Comparison of ENCODE assay signal across 1 cellular context in the genomic region with DNA sequence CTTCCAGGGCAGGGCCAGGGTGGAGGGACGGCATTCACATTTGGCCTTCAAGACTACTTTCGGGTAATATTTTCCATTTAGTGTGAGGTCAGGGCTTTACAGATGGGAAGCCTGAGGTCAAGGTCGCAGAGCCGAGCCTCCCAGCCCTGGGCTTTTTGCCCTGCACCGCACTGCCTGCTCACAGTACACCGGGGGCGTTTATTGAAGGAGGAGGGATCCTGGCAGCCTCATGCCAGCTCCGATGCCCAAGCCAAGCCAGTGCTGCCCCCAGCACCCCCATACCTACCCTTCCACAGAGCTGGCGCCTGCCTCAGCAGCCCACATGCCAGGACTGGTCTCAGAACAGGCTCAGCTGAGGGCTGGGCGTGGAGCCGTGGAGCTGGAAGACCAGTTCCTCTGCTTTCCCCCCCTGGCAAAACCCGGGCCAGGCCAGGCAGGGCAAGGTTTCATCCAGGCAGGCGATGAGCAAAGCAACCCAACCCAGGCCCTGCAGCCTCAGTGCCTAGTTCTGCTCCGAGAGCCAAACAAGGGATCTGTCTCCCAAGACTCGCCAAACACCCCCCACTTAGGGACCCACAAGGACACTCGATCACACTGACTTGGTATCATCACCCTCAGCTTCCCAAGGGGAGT.
TF ChIP-seq lines count a peak whose summit lies in the region.

No MANE protein-coding gene starts in this region.

TF ChIP-seq in HepG2, 621 proteins besides CTCF, POLR2A, EP300 and RAD21 (continued from another document and continues in another):
- TF ChIP-seq XBP1 (CRISPR knock-in tag; IDR thresholded peaks at IDR 0.05): no peak
- no peak for TF ChIP-seq ZNF33A (CRISPR knock-in tag; IDR thresholded peaks at IDR 0.05; ENCODE audit: borderline replicate concordance)
- no peak for TF ChIP-seq ZNF766 (CRISPR knock-in tag; IDR thresholded peaks at IDR 0.05; ENCODE audit: borderline replicate concordance)
- TF ChIP-seq TBP (CRISPR knock-in tag; IDR thresholded peaks at IDR 0.05): no peak
- no peak for TF ChIP-seq ZNF816 (CRISPR knock-in tag; IDR thresholded peaks at IDR 0.05; ENCODE audit: borderline replicate concordance)
- no peak for TF ChIP-seq GZF1 (CRISPR knock-in tag; IDR thresholded peaks at IDR 0.05)
- TF ChIP-seq RFX3 (CRISPR knock-in tag; IDR thresholded peaks at IDR 0.05): no peak
- TF ChIP-seq ZNF605 (CRISPR knock-in tag; IDR thresholded peaks at IDR 0.05): peak; percentile 63
- no peak for TF ChIP-seq ZNF589 (CRISPR knock-in tag; conservative IDR thresholded peaks at IDR 0.05)
- peak; percentile 44; the same call in 1 of the 2 replicates for TF ChIP-seq ZMYM4 (CRISPR knock-in tag; IDR thresholded peaks at IDR 0.05)
- no peak for TF ChIP-seq ZNF121 (CRISPR knock-in tag; IDR thresholded peaks at IDR 0.05)
- TF ChIP-seq SMAD9 (CRISPR knock-in tag; IDR thresholded peaks at IDR 0.05): no peak
- TF ChIP-seq, protein P1, sequence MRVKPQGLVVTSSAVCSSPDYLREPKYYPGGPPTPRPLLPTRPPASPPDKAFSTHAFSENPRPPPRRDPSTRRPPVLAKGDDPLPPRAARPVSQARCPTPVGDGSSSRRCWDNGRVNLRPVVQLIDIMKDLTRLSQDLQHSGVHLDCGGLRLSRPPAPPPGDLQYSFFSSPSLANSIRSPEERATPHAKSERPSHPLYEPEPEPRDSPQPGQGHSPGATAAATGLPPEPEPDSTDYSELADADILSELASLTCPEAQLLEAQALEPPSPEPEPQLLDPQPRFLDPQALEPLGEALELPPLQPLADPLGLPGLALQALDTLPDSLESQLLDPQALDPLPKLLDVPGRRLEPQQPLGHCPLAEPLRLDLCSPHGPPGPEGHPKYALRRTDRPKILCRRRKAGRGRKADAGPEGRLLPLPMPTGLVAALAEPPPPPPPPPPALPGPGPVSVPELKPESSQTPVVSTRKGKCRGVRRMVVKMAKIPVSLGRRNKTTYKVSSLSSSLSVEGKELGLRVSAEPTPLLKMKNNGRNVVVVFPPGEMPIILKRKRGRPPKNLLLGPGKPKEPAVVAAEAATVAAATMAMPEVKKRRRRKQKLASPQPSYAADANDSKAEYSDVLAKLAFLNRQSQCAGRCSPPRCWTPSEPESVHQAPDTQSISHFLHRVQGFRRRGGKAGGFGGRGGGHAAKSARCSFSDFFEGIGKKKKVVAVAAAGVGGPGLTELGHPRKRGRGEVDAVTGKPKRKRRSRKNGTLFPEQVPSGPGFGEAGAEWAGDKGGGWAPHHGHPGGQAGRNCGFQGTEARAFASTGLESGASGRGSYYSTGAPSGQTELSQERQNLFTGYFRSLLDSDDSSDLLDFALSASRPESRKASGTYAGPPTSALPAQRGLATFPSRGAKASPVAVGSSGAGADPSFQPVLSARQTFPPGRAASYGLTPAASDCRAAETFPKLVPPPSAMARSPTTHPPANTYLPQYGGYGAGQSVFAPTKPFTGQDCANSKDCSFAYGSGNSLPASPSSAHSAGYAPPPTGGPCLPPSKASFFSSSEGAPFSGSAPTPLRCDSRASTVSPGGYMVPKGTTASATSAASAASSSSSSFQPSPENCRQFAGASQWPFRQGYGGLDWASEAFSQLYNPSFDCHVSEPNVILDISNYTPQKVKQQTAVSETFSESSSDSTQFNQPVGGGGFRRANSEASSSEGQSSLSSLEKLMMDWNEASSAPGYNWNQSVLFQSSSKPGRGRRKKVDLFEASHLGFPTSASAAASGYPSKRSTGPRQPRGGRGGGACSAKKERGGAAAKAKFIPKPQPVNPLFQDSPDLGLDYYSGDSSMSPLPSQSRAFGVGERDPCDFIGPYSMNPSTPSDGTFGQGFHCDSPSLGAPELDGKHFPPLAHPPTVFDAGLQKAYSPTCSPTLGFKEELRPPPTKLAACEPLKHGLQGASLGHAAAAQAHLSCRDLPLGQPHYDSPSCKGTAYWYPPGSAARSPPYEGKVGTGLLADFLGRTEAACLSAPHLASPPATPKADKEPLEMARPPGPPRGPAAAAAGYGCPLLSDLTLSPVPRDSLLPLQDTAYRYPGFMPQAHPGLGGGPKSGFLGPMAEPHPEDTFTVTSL (CRISPR knock-in tag; IDR thresholded peaks at IDR 0.05; ENCODE audit: borderline replicate concordance): peak; percentile 22; the same call in 1 of the 2 replicates
- peak; percentile 81; the same call in 1 of the 2 replicates for TF ChIP-seq ZBTB7B (CRISPR knock-in tag; IDR thresholded peaks at IDR 0.05)
- TF ChIP-seq ZNF17 (CRISPR knock-in tag; IDR thresholded peaks at IDR 0.05): no peak
- no peak for TF ChIP-seq EZH2 (conservative IDR thresholded peaks at IDR 0.05; ENCODE audit: low read depth, low read length)
- TF ChIP-seq, protein P2, sequence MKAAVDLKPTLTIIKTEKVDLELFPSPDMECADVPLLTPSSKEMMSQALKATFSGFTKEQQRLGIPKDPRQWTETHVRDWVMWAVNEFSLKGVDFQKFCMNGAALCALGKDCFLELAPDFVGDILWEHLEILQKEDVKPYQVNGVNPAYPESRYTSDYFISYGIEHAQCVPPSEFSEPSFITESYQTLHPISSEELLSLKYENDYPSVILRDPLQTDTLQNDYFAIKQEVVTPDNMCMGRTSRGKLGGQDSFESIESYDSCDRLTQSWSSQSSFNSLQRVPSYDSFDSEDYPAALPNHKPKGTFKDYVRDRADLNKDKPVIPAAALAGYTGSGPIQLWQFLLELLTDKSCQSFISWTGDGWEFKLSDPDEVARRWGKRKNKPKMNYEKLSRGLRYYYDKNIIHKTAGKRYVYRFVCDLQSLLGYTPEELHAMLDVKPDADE (CRISPR knock-in tag; IDR thresholded peaks at IDR 0.05): no peak
- peak; percentile 81 for TF ChIP-seq RARA (CRISPR knock-in tag; IDR thresholded peaks at IDR 0.05)
- no peak for TF ChIP-seq ZFY (CRISPR knock-in tag; IDR thresholded peaks at IDR 0.05)
- no peak for TF ChIP-seq FOXJ3 (CRISPR knock-in tag; IDR thresholded peaks at IDR 0.05; ENCODE audit: borderline replicate concordance)
- TF ChIP-seq, protein P3, sequence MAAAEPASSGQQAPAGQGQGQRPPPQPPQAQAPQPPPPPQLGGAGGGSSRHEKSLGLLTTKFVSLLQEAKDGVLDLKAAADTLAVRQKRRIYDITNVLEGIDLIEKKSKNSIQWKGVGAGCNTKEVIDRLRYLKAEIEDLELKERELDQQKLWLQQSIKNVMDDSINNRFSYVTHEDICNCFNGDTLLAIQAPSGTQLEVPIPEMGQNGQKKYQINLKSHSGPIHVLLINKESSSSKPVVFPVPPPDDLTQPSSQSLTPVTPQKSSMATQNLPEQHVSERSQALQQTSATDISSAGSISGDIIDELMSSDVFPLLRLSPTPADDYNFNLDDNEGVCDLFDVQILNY (CRISPR knock-in tag; conservative IDR thresholded peaks at IDR 0.05): no peak
- TF ChIP-seq, protein P4, sequence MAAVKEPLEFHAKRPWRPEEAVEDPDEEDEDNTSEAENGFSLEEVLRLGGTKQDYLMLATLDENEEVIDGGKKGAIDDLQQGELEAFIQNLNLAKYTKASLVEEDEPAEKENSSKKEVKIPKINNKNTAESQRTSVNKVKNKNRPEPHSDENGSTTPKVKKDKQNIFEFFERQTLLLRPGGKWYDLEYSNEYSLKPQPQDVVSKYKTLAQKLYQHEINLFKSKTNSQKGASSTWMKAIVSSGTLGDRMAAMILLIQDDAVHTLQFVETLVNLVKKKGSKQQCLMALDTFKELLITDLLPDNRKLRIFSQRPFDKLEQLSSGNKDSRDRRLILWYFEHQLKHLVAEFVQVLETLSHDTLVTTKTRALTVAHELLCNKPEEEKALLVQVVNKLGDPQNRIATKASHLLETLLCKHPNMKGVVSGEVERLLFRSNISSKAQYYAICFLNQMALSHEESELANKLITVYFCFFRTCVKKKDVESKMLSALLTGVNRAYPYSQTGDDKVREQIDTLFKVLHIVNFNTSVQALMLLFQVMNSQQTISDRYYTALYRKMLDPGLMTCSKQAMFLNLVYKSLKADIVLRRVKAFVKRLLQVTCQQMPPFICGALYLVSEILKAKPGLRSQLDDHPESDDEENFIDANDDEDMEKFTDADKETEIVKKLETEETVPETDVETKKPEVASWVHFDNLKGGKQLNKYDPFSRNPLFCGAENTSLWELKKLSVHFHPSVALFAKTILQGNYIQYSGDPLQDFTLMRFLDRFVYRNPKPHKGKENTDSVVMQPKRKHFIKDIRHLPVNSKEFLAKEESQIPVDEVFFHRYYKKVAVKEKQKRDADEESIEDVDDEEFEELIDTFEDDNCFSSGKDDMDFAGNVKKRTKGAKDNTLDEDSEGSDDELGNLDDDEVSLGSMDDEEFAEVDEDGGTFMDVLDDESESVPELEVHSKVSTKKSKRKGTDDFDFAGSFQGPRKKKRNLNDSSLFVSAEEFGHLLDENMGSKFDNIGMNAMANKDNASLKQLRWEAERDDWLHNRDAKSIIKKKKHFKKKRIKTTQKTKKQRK (IDR thresholded peaks at IDR 0.05; ENCODE audit: low read length): no peak
- TF ChIP-seq, protein P5, sequence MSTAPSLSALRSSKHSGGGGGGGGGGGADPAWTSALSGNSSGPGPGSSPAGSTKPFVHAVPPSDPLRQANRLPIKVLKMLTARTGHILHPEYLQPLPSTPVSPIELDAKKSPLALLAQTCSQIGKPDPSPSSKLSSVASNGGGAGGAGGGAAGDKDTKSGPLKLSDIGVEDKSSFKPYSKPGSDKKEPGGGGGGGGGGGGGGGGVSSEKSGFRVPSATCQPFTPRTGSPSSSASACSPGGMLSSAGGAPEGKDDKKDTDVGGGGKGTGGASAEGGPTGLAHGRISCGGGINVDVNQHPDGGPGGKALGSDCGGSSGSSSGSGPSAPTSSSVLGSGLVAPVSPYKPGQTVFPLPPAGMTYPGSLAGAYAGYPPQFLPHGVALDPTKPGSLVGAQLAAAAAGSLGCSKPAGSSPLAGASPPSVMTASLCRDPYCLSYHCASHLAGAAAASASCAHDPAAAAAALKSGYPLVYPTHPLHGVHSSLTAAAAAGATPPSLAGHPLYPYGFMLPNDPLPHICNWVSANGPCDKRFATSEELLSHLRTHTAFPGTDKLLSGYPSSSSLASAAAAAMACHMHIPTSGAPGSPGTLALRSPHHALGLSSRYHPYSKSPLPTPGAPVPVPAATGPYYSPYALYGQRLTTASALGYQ (CRISPR knock-in tag; IDR thresholded peaks at IDR 0.05): no peak
- TF ChIP-seq SNAPC2 (CRISPR knock-in tag; IDR thresholded peaks at IDR 0.05): no peak
- no peak for TF ChIP-seq SPEN (CRISPR knock-in tag; IDR thresholded peaks at IDR 0.05; ENCODE audit: low read depth)
- no peak for TF ChIP-seq CHD2 (IDR thresholded peaks at IDR 0.05; ENCODE audit: low read depth, low read length)
- no peak; the same call in 1 of the 2 replicates for TF ChIP-seq ZNF83 (CRISPR knock-in tag; IDR thresholded peaks at IDR 0.05; ENCODE audit: borderline replicate concordance)
- TF ChIP-seq KMT2A (CRISPR knock-in tag; IDR thresholded peaks at IDR 0.05): no peak
- no peak for TF ChIP-seq ZFP37 (CRISPR knock-in tag; IDR thresholded peaks at IDR 0.05; ENCODE audit: borderline replicate concordance)
- TF ChIP-seq MAZ (IDR thresholded peaks at IDR 0.05; ENCODE audit: borderline replicate concordance, low read depth, low read length): no peak
- peak; percentile 21; the same call in 1 of the 2 replicates for TF ChIP-seq MAZ (CRISPR knock-in tag; IDR thresholded peaks at IDR 0.05; ENCODE audit: low read depth)
- TF ChIP-seq, protein P6, sequence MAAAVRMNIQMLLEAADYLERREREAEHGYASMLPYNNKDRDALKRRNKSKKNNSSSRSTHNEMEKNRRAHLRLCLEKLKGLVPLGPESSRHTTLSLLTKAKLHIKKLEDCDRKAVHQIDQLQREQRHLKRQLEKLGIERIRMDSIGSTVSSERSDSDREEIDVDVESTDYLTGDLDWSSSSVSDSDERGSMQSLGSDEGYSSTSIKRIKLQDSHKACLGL (CRISPR knock-in tag; IDR thresholded peaks at IDR 0.05): no peak
- TF ChIP-seq ETV5 (CRISPR knock-in tag; IDR thresholded peaks at IDR 0.05; ENCODE audit: borderline replicate concordance): no peak
- TF ChIP-seq, protein P7, sequence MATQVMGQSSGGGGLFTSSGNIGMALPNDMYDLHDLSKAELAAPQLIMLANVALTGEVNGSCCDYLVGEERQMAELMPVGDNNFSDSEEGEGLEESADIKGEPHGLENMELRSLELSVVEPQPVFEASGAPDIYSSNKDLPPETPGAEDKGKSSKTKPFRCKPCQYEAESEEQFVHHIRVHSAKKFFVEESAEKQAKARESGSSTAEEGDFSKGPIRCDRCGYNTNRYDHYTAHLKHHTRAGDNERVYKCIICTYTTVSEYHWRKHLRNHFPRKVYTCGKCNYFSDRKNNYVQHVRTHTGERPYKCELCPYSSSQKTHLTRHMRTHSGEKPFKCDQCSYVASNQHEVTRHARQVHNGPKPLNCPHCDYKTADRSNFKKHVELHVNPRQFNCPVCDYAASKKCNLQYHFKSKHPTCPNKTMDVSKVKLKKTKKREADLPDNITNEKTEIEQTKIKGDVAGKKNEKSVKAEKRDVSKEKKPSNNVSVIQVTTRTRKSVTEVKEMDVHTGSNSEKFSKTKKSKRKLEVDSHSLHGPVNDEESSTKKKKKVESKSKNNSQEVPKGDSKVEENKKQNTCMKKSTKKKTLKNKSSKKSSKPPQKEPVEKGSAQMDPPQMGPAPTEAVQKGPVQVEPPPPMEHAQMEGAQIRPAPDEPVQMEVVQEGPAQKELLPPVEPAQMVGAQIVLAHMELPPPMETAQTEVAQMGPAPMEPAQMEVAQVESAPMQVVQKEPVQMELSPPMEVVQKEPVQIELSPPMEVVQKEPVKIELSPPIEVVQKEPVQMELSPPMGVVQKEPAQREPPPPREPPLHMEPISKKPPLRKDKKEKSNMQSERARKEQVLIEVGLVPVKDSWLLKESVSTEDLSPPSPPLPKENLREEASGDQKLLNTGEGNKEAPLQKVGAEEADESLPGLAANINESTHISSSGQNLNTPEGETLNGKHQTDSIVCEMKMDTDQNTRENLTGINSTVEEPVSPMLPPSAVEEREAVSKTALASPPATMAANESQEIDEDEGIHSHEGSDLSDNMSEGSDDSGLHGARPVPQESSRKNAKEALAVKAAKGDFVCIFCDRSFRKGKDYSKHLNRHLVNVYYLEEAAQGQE (IDR thresholded peaks at IDR 0.05; ENCODE audit: borderline replicate concordance in 1 of 2, low read depth in 1 of 2, low read length in 2 of 2): no peak
- TF ChIP-seq FOXK2 (IDR thresholded peaks at IDR 0.05): no peak
- no peak for TF ChIP-seq ZNF619 (CRISPR knock-in tag; IDR thresholded peaks at IDR 0.05)
- no peak for TF ChIP-seq ZBTB3 (CRISPR knock-in tag; IDR thresholded peaks at IDR 0.05; ENCODE audit: borderline replicate concordance, low read depth)
- TF ChIP-seq FOXA3 (CRISPR knock-in tag; IDR thresholded peaks at IDR 0.05): 0 out of 2 replicates have a peak, but pooled peaks have one; percentile 15
- no peak for TF ChIP-seq ZZZ3 (CRISPR knock-in tag; IDR thresholded peaks at IDR 0.05; ENCODE audit: borderline replicate concordance)
- TF ChIP-seq IKZF4 (CRISPR knock-in tag; IDR thresholded peaks at IDR 0.05; ENCODE audit: borderline replicate concordance, low read depth, not compliant biosample characterization): no peak
- no peak for TF ChIP-seq LCORL (IDR thresholded peaks at IDR 0.05)
- peak; percentile 86 for TF ChIP-seq LCORL (CRISPR knock-in tag; IDR thresholded peaks at IDR 0.05)
- TF ChIP-seq RBM39 (IDR thresholded peaks at IDR 0.05; ENCODE audit: low read depth, low read length, poor library complexity, severe bottlenecking): no peak
- no peak for TF ChIP-seq ZNF230 (CRISPR knock-in tag; IDR thresholded peaks at IDR 0.05)
